In the genomic region with DNA sequence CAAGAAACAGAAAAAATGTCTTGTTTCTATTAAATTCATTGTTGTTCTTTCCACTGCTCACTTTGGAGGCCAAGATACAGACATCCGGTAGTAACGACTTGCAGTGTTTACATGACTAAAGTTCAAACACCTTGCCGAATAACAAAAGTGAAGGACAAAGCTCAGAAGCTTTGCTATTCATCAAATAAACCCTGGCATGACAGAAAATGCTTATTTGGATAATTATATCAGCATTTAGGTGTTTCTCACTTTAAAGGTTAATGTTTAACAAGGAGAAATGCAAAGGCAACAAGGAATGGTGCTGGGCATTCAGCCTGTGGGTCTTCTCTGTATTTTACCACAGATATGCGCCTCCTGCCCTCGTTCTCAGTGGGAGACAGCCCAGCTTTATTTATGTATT, we compare ENCODE assay signal across 26 cellular contexts. TPM values are rescaled to one million over a fixed set of nuclear protein-coding genes. Genes with fewer than 3 reads are reported as not detected.
"Had no signal": no experiment of that assay in that cellular context is flagged by ENCODE, and none has a peak within 500 bp of the region (broad histone marks: within the 10 kb centered on the region; RNA-seq: fewer than 3 reads in every experiment).

No MANE protein-coding gene starts in this region.

- H3K4me2 ChIP-seq: neural progenitor cell had no signal

- H3K4me3 ChIP-seq: coronary artery, esophagus muscularis mucosa, gastrocnemius medialis, heart right ventricle, left ventricle myocardium inferior, lower lobe of right lung, neural progenitor cell, ovary, sigmoid colon, skin epidermis had no signal

- H3K4me3 Mint-ChIP-seq: endodermal cell; memory B cell; mesothelial cell of epicardium; natural killer cell treated with Interleukin-12 subunit alpha and Interleukin-12 subunit beta and Interleukin-15 and Interleukin-18, amount 100 ng/mL, for 72 hours; neural progenitor cell had no signal

- H3K36me3 ChIP-seq: esophagus muscularis mucosa, gastrocnemius medialis, heart right ventricle, left ventricle myocardium inferior, lower lobe of right lung, neural progenitor cell, ovary, sigmoid colon had no signal

- H3K4me1 ChIP-seq: gastrocnemius medialis, lower lobe of right lung had no signal

- H3K27ac ChIP-seq: coronary artery, esophagus muscularis mucosa, gastrocnemius medialis, heart right ventricle, left ventricle myocardium inferior, lower lobe of right lung, neural progenitor cell, ovary, sigmoid colon, skin epidermis had no signal

- H3K9me3 Mint-ChIP-seq: endodermal cell; memory B cell; mesothelial cell of epicardium; natural killer cell treated with Interleukin-12 subunit alpha and Interleukin-12 subunit beta and Interleukin-15 and Interleukin-18, amount 100 ng/mL, for 72 hours; neural progenitor cell had no signal

- H3K36me3 Mint-ChIP-seq: memory B cell; mesothelial cell of epicardium; natural killer cell treated with Interleukin-12 subunit alpha and Interleukin-12 subunit beta and Interleukin-15 and Interleukin-18, amount 100 ng/mL, for 72 hours; neural progenitor cell had no signal

- ATAC-seq: gastrocnemius medialis; heart right ventricle; lower lobe of right lung; natural killer cell treated with Interleukin-12 subunit alpha and Interleukin-12 subunit beta and Interleukin-15 and Interleukin-18, amount 100 ng/mL, for 72 hours had no signal

- H3K27me3 ChIP-seq: ovary had no signal

- H3K9me3 ChIP-seq: esophagus muscularis mucosa, gastrocnemius medialis, left ventricle myocardium inferior, lower lobe of right lung, ovary, sigmoid colon had no signal

- DNase-seq: effector CD4-positive, alpha-beta T cell; endodermal cell; gastrocnemius medialis; heart right ventricle; hypothalamus; islet precursor cell; left ventricle myocardium inferior; lower lobe of right lung; nucleus accumbens; ovary; sigmoid colon; stimulated activated CD4-positive, alpha-beta T cell treated with anti-CD3 and anti-CD28 coated beads, Interleukin-12 subunit alpha, Interleukin-12 subunit beta, amount 100 ng/mL, for 4 hours; stimulated activated naive CD4-positive, alpha-beta T cell treated with Interleukin-2 at 50 U/mL for 16 hours; trophoblast cell had no signal

- H3K9ac ChIP-seq: neural progenitor cell had no signal

- H3K4me1 Mint-ChIP-seq: endodermal cell, mesothelial cell of epicardium had no signal

- H2AFZ ChIP-seq: neural progenitor cell had no signal

- H3K27ac Mint-ChIP-seq: endodermal cell; memory B cell; mesothelial cell of epicardium; natural killer cell treated with Interleukin-12 subunit alpha and Interleukin-12 subunit beta and Interleukin-15 and Interleukin-18, amount 100 ng/mL, for 72 hours; neural progenitor cell; progenitor cell of endocrine pancreas had no signal

RNA-seq across cellular contexts. Expression of a gene that starts 5.4 kb away (rescaled TPM):
- total RNA-seq: chondrocyte; dermis microvascular lymphatic vessel endothelial cell; endodermal cell; esophagus muscularis mucosa; fibroblast of villous mesenchyme; gastrocnemius medialis; heart right ventricle; left ventricle myocardium inferior; lower lobe of right lung; mesothelial cell of epicardium; natural killer cell treated with Interleukin-12 subunit alpha and Interleukin-12 subunit beta and Interleukin-15 and Interleukin-18, amount 100 ng/mL, for 72 hours; ovary; sigmoid colon; urinary bladder had no signal
- polyA plus RNA-seq: heart right ventricle, ovary, sigmoid colon, urinary bladder had no signal
